Comparison of ENCODE assay signal across 37 cellular contexts in the genomic region with DNA sequence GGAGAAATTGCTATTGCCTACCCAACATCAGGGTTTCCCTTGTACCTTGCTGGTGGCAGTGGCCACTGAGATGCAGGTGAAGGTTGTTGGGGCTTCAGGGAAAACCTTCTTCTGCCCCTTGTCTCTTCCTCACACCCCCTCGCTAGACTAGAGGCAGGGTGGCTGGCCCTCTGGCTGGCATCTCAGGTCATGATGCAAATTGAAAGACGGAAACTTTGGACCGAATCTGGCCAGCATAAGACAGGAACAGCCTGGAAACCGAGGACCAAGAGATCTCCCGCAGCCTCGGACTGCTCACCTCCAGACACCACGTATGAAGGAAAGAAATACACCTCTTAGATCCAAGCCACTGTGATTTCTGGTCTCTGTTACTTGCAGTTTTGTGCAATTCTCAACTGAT. TPM values are rescaled to one million over a fixed set of nuclear protein-coding genes. Genes with fewer than 3 reads are reported as not detected.
"Had no signal": no experiment of that assay in that cellular context is flagged by ENCODE, and none has a peak within 500 bp of the region (broad histone marks: within the 10 kb centered on the region; RNA-seq: fewer than 3 reads in every experiment).

No MANE protein-coding gene starts in this region.

- H3K27ac Mint-ChIP-seq: activated B cell treated with CpG ODN at 0.5 μM for 24 hours; activated CD4-positive, alpha-beta memory T cell treated with anti-CD3 and anti-CD28 coated beads for 36 hours; activated CD4-positive, alpha-beta T cell treated with anti-CD3 and anti-CD28 coated beads, Interleukin-2, amount 10 ng/mL, durations not matched to agents 24 days and 14 days; activated CD8-positive, alpha-beta T cell treated with anti-CD3 and anti-CD28 coated beads for 36 hours; activated naive CD4-positive, alpha-beta T cell treated with anti-CD3 and anti-CD28 coated beads for 36 hours; activated naive CD8-positive, alpha-beta T cell treated with anti-CD3 and anti-CD28 coated beads for 36 hours; activated T-cell treated with anti-CD3 and anti-CD28 coated beads, Interleukin-2, amount 50 U/mL, for 72 hours; activated T-helper 1 cell treated with anti-CD3 and anti-CD28 coated beads, Interleukin-12 subunit alpha, Interleukin-12 subunit beta, Interleukin-2, Interleukin-4 antibody, amounts not matched to agents 30 ng/mL and 10 ng/mL and 1 ng/mL, durations not matched to agents 14 hours and 24 hours and 36 hours; activated T-helper 17 cell treated with anti-CD3 and anti-CD28 coated beads, Interleukin-2, amount 50 U/mL, for 72 hours; T-helper 1 cell treated with Interleukin-12 subunit alpha and Interleukin-12 subunit beta and Interleukin-4 antibody, amounts not matched to agents 30 μg/mL and 1 μg/mL, for 36 hours; T-helper 2 cell treated with Interferon-gamma antibody and Interleukin-4, amounts not matched to agents 5 μg/mL and 100 μg/mL, for 36 hours had no signal

- DNase-seq: activated B cell treated with CpG ODN at 0.5 μM for 24 hours; activated CD4-positive, alpha-beta memory T cell treated with anti-CD3 and anti-CD28 coated beads for 36 hours; activated CD4-positive, alpha-beta T cell treated with anti-CD3 and anti-CD28 coated beads for 4 hours; activated CD4-positive, alpha-beta T cell treated with anti-CD3 and anti-CD28 coated beads, Interleukin-2, amount 10 ng/mL, durations not matched to agents 24 days and 14 days; activated CD4-positive, alpha-beta T cell treated with anti-CD3 and anti-CD28 coated beads, Interleukin-2, amount 50 U/mL, for 1 hour; activated CD4-positive, alpha-beta T cell treated with anti-CD3 and anti-CD28 coated beads, Interleukin-2, amount 50 U/mL, for 4 hours; activated CD4-positive, CD25-positive, alpha-beta regulatory T cell treated with anti-CD3 and anti-CD28 coated beads, Interleukin-2, amount 50 U/mL, for 72 hours; activated CD8-positive, alpha-beta memory T cell treated with anti-CD3 and anti-CD28 coated beads, Interleukin-2, amount 50 U/mL, for 4 hours; activated CD8-positive, alpha-beta T cell treated with anti-CD3 and anti-CD28 coated beads for 36 hours; activated effector memory CD4-positive, alpha-beta T cell treated with anti-CD3 and anti-CD28 coated beads, Interleukin-2, amount 50 U/mL, for 16 hours; activated gamma-delta T cell treated with Interleukin-2 at 50 U/mL for 16 hours; activated naive CD4-positive, alpha-beta T cell; activated naive CD4-positive, alpha-beta T cell treated with anti-CD3 and anti-CD28 coated beads for 36 hours; activated naive CD4-positive, alpha-beta T cell treated with anti-CD3 and anti-CD28 coated beads, Interleukin-2, amount 50 U/mL, for 16 hours; activated naive CD8-positive, alpha-beta T cell treated with anti-CD3 and anti-CD28 coated beads for 36 hours; activated T-cell treated with anti-CD3 and anti-CD28 coated beads for 4 hours; activated T-cell treated with anti-CD3 and anti-CD28 coated beads, Interleukin-2, amount 50 U/mL, for 1 hour; activated T-cell treated with anti-CD3 and anti-CD28 coated beads, Interleukin-2, amount 50 U/mL, for 4 hours; activated T-cell treated with anti-CD3 and anti-CD28 coated beads, Interleukin-2, amount 50 U/mL, for 72 hours; adrenal gland; amniotic stem cell; aorta; body of pancreas; brain microvascular endothelial cell; central memory CD4-positive, alpha-beta T cell; T-helper 1 cell; T-helper 2 cell; T-helper 9 cell had no signal

- H3K9me3 ChIP-seq: adrenal gland, body of pancreas, breast epithelium had no signal

- H3K4me1 Mint-ChIP-seq: activated B cell treated with CpG ODN at 0.5 μM for 24 hours; activated CD4-positive, alpha-beta T cell treated with anti-CD3 and anti-CD28 coated beads, Interleukin-2, amount 10 ng/mL, durations not matched to agents 24 days and 14 days; activated naive CD8-positive, alpha-beta T cell treated with anti-CD3 and anti-CD28 coated beads for 36 hours; activated T-helper 17 cell treated with anti-CD3 and anti-CD28 coated beads, Interleukin-2, amount 50 U/mL, for 72 hours had no signal

- H3K4me1 ChIP-seq: adrenal gland, body of pancreas, breast epithelium had no signal

- H3K27me3 Mint-ChIP-seq: activated B cell treated with CpG ODN at 0.5 μM for 24 hours; activated CD4-positive, alpha-beta memory T cell treated with anti-CD3 and anti-CD28 coated beads for 36 hours; activated CD8-positive, alpha-beta T cell treated with anti-CD3 and anti-CD28 coated beads for 36 hours; activated naive CD8-positive, alpha-beta T cell treated with anti-CD3 and anti-CD28 coated beads for 36 hours had no signal

- H3K27ac ChIP-seq: adrenal gland, body of pancreas, brain microvascular endothelial cell, breast epithelium, VCaP had no signal

- H3K9me3 Mint-ChIP-seq: activated B cell treated with CpG ODN at 0.5 μM for 24 hours; activated CD4-positive, alpha-beta memory T cell treated with anti-CD3 and anti-CD28 coated beads for 36 hours; activated CD4-positive, alpha-beta T cell treated with anti-CD3 and anti-CD28 coated beads, Interleukin-2, amount 10 ng/mL, durations not matched to agents 24 days and 14 days; activated CD8-positive, alpha-beta T cell treated with anti-CD3 and anti-CD28 coated beads for 36 hours; activated naive CD4-positive, alpha-beta T cell treated with anti-CD3 and anti-CD28 coated beads for 36 hours; activated naive CD4-positive, alpha-beta T cell treated with anti-CD3 and anti-CD28 coated beads, Interleukin-2, amount 50 U/mL, for 72 hours; activated naive CD8-positive, alpha-beta T cell treated with anti-CD3 and anti-CD28 coated beads for 36 hours; activated T-cell treated with anti-CD3 and anti-CD28 coated beads, Interleukin-2, amount 50 U/mL, for 4 hours; activated T-cell treated with anti-CD3 and anti-CD28 coated beads, Interleukin-2, amount 50 U/mL, for 72 hours; activated T-helper 1 cell treated with anti-CD3 and anti-CD28 coated beads, Interleukin-12 subunit alpha, Interleukin-12 subunit beta, Interleukin-2, Interleukin-4 antibody, amounts not matched to agents 30 ng/mL and 10 ng/mL and 1 ng/mL, durations not matched to agents 14 hours and 24 hours and 36 hours; activated T-helper 17 cell treated with anti-CD3 and anti-CD28 coated beads, Interleukin-2, amount 50 U/mL, for 72 hours; T-helper 1 cell treated with Interleukin-12 subunit alpha and Interleukin-12 subunit beta and Interleukin-4 antibody, amounts not matched to agents 30 μg/mL and 1 μg/mL, for 36 hours; T-helper 2 cell treated with Interferon-gamma antibody and Interleukin-4, amounts not matched to agents 5 μg/mL and 100 μg/mL, for 36 hours had no signal

- H3K4me3 ChIP-seq: adrenal gland, body of pancreas, breast epithelium had no signal

- H3K27me3 ChIP-seq: adrenal gland, body of pancreas, brain microvascular endothelial cell, breast epithelium had no signal

- H3K36me3 ChIP-seq: adrenal gland, brain microvascular endothelial cell, breast epithelium had no signal

- H3K4me3 Mint-ChIP-seq: activated B cell treated with CpG ODN at 0.5 μM for 24 hours; activated CD4-positive, alpha-beta memory T cell treated with anti-CD3 and anti-CD28 coated beads for 36 hours; activated CD4-positive, alpha-beta T cell treated with anti-CD3 and anti-CD28 coated beads, Interleukin-2, amount 10 ng/mL, durations not matched to agents 24 days and 14 days; activated CD8-positive, alpha-beta T cell treated with anti-CD3 and anti-CD28 coated beads for 36 hours; activated naive CD4-positive, alpha-beta T cell treated with anti-CD3 and anti-CD28 coated beads for 36 hours; activated naive CD8-positive, alpha-beta T cell treated with anti-CD3 and anti-CD28 coated beads for 36 hours; activated T-cell treated with anti-CD3 and anti-CD28 coated beads, Interleukin-2, amount 50 U/mL, for 4 hours; activated T-cell treated with anti-CD3 and anti-CD28 coated beads, Interleukin-2, amount 50 U/mL, for 72 hours; activated T-helper 1 cell treated with anti-CD3 and anti-CD28 coated beads, Interleukin-12 subunit alpha, Interleukin-12 subunit beta, Interleukin-2, Interleukin-4 antibody, amounts not matched to agents 30 ng/mL and 10 ng/mL and 1 ng/mL, durations not matched to agents 14 hours and 24 hours and 36 hours; activated T-helper 17 cell treated with anti-CD3 and anti-CD28 coated beads, Interleukin-2, amount 50 U/mL, for 72 hours; T-helper 1 cell treated with Interleukin-12 subunit alpha and Interleukin-12 subunit beta and Interleukin-4 antibody, amounts not matched to agents 30 μg/mL and 1 μg/mL, for 36 hours; T-helper 2 cell treated with Interferon-gamma antibody and Interleukin-4, amounts not matched to agents 5 μg/mL and 100 μg/mL, for 36 hours had no signal

- H3K36me3 Mint-ChIP-seq: activated CD4-positive, alpha-beta memory T cell treated with anti-CD3 and anti-CD28 coated beads for 36 hours; activated naive CD4-positive, alpha-beta T cell treated with anti-CD3 and anti-CD28 coated beads, Interleukin-2, amount 50 U/mL, for 72 hours; activated naive CD8-positive, alpha-beta T cell treated with anti-CD3 and anti-CD28 coated beads for 36 hours had no signal

RNA-seq across cellular contexts. Expression of a gene that starts 2.9 kb away (rescaled TPM):
- total RNA-seq: activated B cell treated with CpG ODN at 0.5 μM for 24 hours; activated CD4-positive, alpha-beta memory T cell treated with anti-CD3 and anti-CD28 coated beads for 36 hours; activated CD4-positive, alpha-beta T cell treated with anti-CD3 and anti-CD28 coated beads, Interleukin-2, amount 10 ng/mL, durations not matched to agents 24 days and 14 days; activated CD8-positive, alpha-beta memory T cell treated with anti-CD3 and anti-CD28 coated beads for 36 hours; activated naive CD4-positive, alpha-beta T cell treated with anti-CD3 and anti-CD28 coated beads for 36 hours; activated naive CD4-positive, alpha-beta T cell treated with anti-CD3 and anti-CD28 coated beads, Interleukin-2, amount 50 U/mL, for 72 hours; activated T-cell treated with anti-CD3 and anti-CD28 coated beads, Interleukin-2, amount 50 U/mL, for 4 hours; activated T-cell treated with anti-CD3 and anti-CD28 coated beads, Interleukin-2, amount 50 U/mL, for 72 hours; activated T-helper 1 cell treated with anti-CD3 and anti-CD28 coated beads, Interleukin-12 subunit alpha, Interleukin-12 subunit beta, Interleukin-2, Interleukin-4 antibody, amounts not matched to agents 30 ng/mL and 10 ng/mL and 1 ng/mL, durations not matched to agents 14 hours and 24 hours and 36 hours; activated T-helper 17 cell treated with anti-CD3 and anti-CD28 coated beads, Interleukin-2, amount 50 U/mL, for 72 hours; aorta; body of pancreas; cardiac septum had no signal
